Comparison of ENCODE assay signal across 1 cellular context in genomic region chr4:76203541-76203940, GRCh38.
TF ChIP-seq lines count a peak whose summit lies in the region.

No MANE protein-coding gene starts in this region.

TF ChIP-seq in GM23338, 12 proteins besides CTCF, POLR2A, EP300 and RAD21:
- TF ChIP-seq EZH2phosphoT487 (IDR thresholded peaks at IDR 0.05; ENCODE audit: unreplicated experiment), result no peak
- no peak for TF ChIP-seq CREB1 (CRISPR knock-in tag; IDR thresholded peaks at IDR 0.05; ENCODE audit: low read depth)
- no peak for TF ChIP-seq JUNB (IDR thresholded peaks at IDR 0.05; ENCODE audit: unreplicated experiment)
- no peak for TF ChIP-seq REST (IDR thresholded peaks at IDR 0.05; ENCODE audit: unreplicated experiment)
- TF ChIP-seq ZNF331 (CRISPR knock-in tag; IDR thresholded peaks at IDR 0.05; ENCODE audit: low read depth), result no peak
- no peak for TF ChIP-seq ZNF114 (CRISPR knock-in tag; IDR thresholded peaks at IDR 0.05)
- TF ChIP-seq EZH2 (IDR thresholded peaks at IDR 0.05; ENCODE audit: low read depth, unreplicated experiment), result no peak
- TF ChIP-seq ZNF462 (CRISPR knock-in tag; IDR thresholded peaks at IDR 0.05), result no peak
- no peak for TF ChIP-seq NANOG (IDR thresholded peaks at IDR 0.05; ENCODE audit: borderline replicate concordance)
- no peak for TF ChIP-seq ETS1 (IDR thresholded peaks at IDR 0.05)
- no peak for TF ChIP-seq POLR2AphosphoS5 (IDR thresholded peaks at IDR 0.05; ENCODE audit: low read depth)
- TF ChIP-seq STAT1 (IDR thresholded peaks at IDR 0.05; ENCODE audit: unreplicated experiment), result no peak
